ENCODE assay signal across 26 cellular contexts in genomic region chr10:24480447-24480846, GRCh38.
"Had no signal": no experiment of that assay in that cellular context is flagged by ENCODE, and none has a peak within 500 bp of the region (broad histone marks: within the 10 kb centered on the region; RNA-seq: fewer than 3 reads in every experiment).

No MANE protein-coding gene starts in this region.

- ATAC-seq: left cardiac atrium; left lobe of liver; naive thymus-derived CD4-positive, alpha-beta T cell; natural killer cell treated with Interleukin-12 subunit alpha and Interleukin-12 subunit beta and Interleukin-15 and Interleukin-18, amount 100 ng/mL, for 72 hours; right cardiac atrium; sciatic nerve; stimulated activated naive B cell treated with anti-CD40 and anti-IgM and Interleukin-4, amounts not matched to agents 10 μg/mL and 1 μg/mL and 100 μg/mL, for 72 hours; stimulated activated naive CD8-positive, alpha-beta T cell treated with anti-CD3 and anti-CD28 coated beads, Interleukin-15, Interleukin-2, amounts not matched to agents 100 U/mL and 50 U/mL, for 24 hours had no signal

- H3K27ac ChIP-seq: ovary, skin epidermis, stomach, testis, tibial artery, vagina had no signal

- H3K9me3 ChIP-seq: stomach, testis, tibial artery, vagina had no signal

- H3K4me3 Mint-ChIP-seq: mesothelial cell of epicardium; naive thymus-derived CD4-positive, alpha-beta T cell; natural killer cell treated with Interleukin-12 subunit alpha and Interleukin-12 subunit beta and Interleukin-15 and Interleukin-18, amount 100 ng/mL, for 72 hours; stimulated activated naive B cell treated with anti-CD40 and anti-IgM and Interleukin-4, amounts not matched to agents 10 μg/mL and 1 μg/mL and 100 μg/mL, for 72 hours had no signal

- H3K4me3 ChIP-seq: lung, ovary, skin epidermis, stomach, testis, tibial artery, vagina had no signal

- DNase-seq: hippocampal formation; kidney glomerular epithelial cell; left cardiac atrium; mesendoderm; naive thymus-derived CD4-positive, alpha-beta T cell; ovary; retina; right cardiac atrium; stimulated activated CD4-positive, alpha-beta T cell treated with anti-CD3 and anti-CD28 coated beads, Interleukin-12 subunit alpha, Interleukin-12 subunit beta, amount 100 ng/mL, for 4 hours; stimulated activated CD4-positive, alpha-beta T cell treated with anti-CD3 and anti-CD28 coated beads, Interleukin-15, amount 100 ng/mL, for 24 hours; stimulated activated CD4-positive, alpha-beta T cell treated with anti-CD3 and anti-CD28 coated beads, Interleukin-2, amount 100 ng/mL, for 24 hours; stimulated activated CD4-positive, alpha-beta T cell treated with anti-CD3 and anti-CD28 coated beads, Interleukin-4, amount 100 ng/mL, for 1 hour; stimulated activated naive B cell treated with anti-CD40 and anti-IgM and Interleukin-4, amounts not matched to agents 10 μg/mL and 1 μg/mL and 100 μg/mL, for 72 hours; stimulated activated naive CD8-positive, alpha-beta T cell treated with anti-CD3 and anti-CD28 coated beads, Interleukin-15, Interleukin-2, amounts not matched to agents 100 U/mL and 50 U/mL, for 24 hours; stomach; testis; tibial artery; trophoblast cell had no signal

- H3K4me1 Mint-ChIP-seq: stimulated activated naive B cell treated with anti-CD40 and anti-IgM and Interleukin-4, amounts not matched to agents 10 μg/mL and 1 μg/mL and 100 μg/mL, for 72 hours had no signal

- H3K4me1 ChIP-seq: testis had no signal

- H3K36me3 ChIP-seq: ovary, vagina had no signal

- H3K27me3 ChIP-seq: ovary, stomach, testis, tibial artery, vagina had no signal

- H3K36me3 Mint-ChIP-seq: natural killer cell treated with Interleukin-12 subunit alpha and Interleukin-12 subunit beta and Interleukin-15 and Interleukin-18, amount 100 ng/mL, for 72 hours; stimulated activated naive B cell treated with anti-CD40 and anti-IgM and Interleukin-4, amounts not matched to agents 10 μg/mL and 1 μg/mL and 100 μg/mL, for 72 hours had no signal

- H3K27ac Mint-ChIP-seq: mesothelial cell of epicardium; naive thymus-derived CD4-positive, alpha-beta T cell; natural killer cell treated with Interleukin-12 subunit alpha and Interleukin-12 subunit beta and Interleukin-15 and Interleukin-18, amount 100 ng/mL, for 72 hours; progenitor cell of endocrine pancreas; stimulated activated naive B cell treated with anti-CD40 and anti-IgM and Interleukin-4, amounts not matched to agents 10 μg/mL and 1 μg/mL and 100 μg/mL, for 72 hours had no signal

- H3K27me3 Mint-ChIP-seq: progenitor cell of endocrine pancreas had no signal
